15 cellular contexts compared by ENCODE assay signal in genomic region chr7:50164552-50165220, GRCh38.
DNase-seq lines count a peak whose midpoint lies in the region; ATAC-seq and TF ChIP-seq lines count a peak whose summit lies in the region.
"Had no signal": no experiment of that assay in that cellular context is flagged by ENCODE, and none has a peak within 500 bp of the region (broad histone marks: within the 10 kb centered on the region; RNA-seq: fewer than 3 reads in every experiment).

No MANE protein-coding gene starts in this region.

- no peaks in the 10 kb centered on the region for H3K27me3 ChIP-seq in BLaER1
- no peaks in the 10 kb centered on the region for H3K27me3 ChIP-seq in CD8-positive, alpha-beta T cell (ENCODE audit: insufficient read depth, low read length)
- H3K27me3 ChIP-seq in HAP-1 (ENCODE audit: low read depth), result no peaks in the 10 kb centered on the region
- no peaks in the 10 kb centered on the region for H3K27me3 ChIP-seq in tibial artery
- H3K27me3 ChIP-seq: hepatocyte, SJSA1 had no signal

- in situ Hi-C loops in HAP-1 (cut with MboI; ENCODE audit: low sequenced_read_pairs), result no loop called here

- no peaks in the 10 kb centered on the region for H3K36me3 Mint-ChIP-seq in CD8-positive, alpha-beta T cell
- no peaks in the 10 kb centered on the region for H3K36me3 Mint-ChIP-seq in activated CD4-positive, alpha-beta memory T cell treated with anti-CD3 and anti-CD28 coated beads for 36 hours
- H3K36me3 Mint-ChIP-seq in effector memory CD8-positive, alpha-beta T cell (ENCODE audit: insufficient read depth), result no peaks in the 10 kb centered on the region
- H3K36me3 Mint-ChIP-seq: brain had no signal

- no peak for TF ChIP-seq CTCF in CD8-positive, alpha-beta T cell (IDR thresholded peaks at IDR 0.05)
- no peak for TF ChIP-seq CTCF in tibial artery (IDR thresholded peaks at IDR 0.05)

- H3K27ac Mint-ChIP-seq in CD8-positive, alpha-beta T cell, result peak overlapping the region; percentile 70
- peak overlapping the region; percentile 65 for H3K27ac Mint-ChIP-seq in activated CD4-positive, alpha-beta memory T cell treated with anti-CD3 and anti-CD28 coated beads for 36 hours
- peak overlapping the region in 1 of 2 donors; percentile 91 for H3K27ac Mint-ChIP-seq in effector memory CD8-positive, alpha-beta T cell
- H3K27ac Mint-ChIP-seq: brain had no signal

- H3K4me1 ChIP-seq in BLaER1 (peaks cover 39% of the 10 kb centered on the region), HAP-1 (no peaks in the 10 kb centered on the region), tibial artery (no peaks in the 10 kb centered on the region)
- peaks cover 48% of the 10 kb centered on the region for H3K4me1 ChIP-seq in CD8-positive, alpha-beta T cell (ENCODE audit: insufficient read depth, low read length)
- H3K4me1 ChIP-seq: SJSA1 had no signal

- H3K4me3 Mint-ChIP-seq in CD8-positive, alpha-beta T cell, result peak overlapping the region; percentile 50
- no peak overlapping the region for H3K4me3 Mint-ChIP-seq in activated CD4-positive, alpha-beta memory T cell treated with anti-CD3 and anti-CD28 coated beads for 36 hours
- H3K4me3 Mint-ChIP-seq in effector memory CD8-positive, alpha-beta T cell, result peak overlapping the region; percentile 34 to 75
- H3K4me3 Mint-ChIP-seq: brain had no signal

- no peak overlapping the region for H3K9ac ChIP-seq in BLaER1

- DNase-seq in CD8-positive, alpha-beta T cell, result peak in 6 of 7 experiments; percentile 22 to 67 (median 42)
- peak; percentile 32 for DNase-seq in activated CD4-positive, alpha-beta memory T cell treated with anti-CD3 and anti-CD28 coated beads for 36 hours
- DNase-seq in effector memory CD8-positive, alpha-beta T cell, result peak in 1 of 3 experiments; percentile 6
- DNase-seq in HAP-1 (ENCODE audit: low spot score in 2 of 2), result no peak
- no peak for DNase-seq in tibial artery
- DNase-seq in NCI-H446 (lab: John Stamatoyannopoulos, UW), result no peak
- DNase-seq: dermis blood vessel endothelial cell, NCI-H1417 had no signal

- ATAC-seq in CD8-positive, alpha-beta T cell, result peak; percentile 21
- ATAC-seq in effector memory CD8-positive, alpha-beta T cell (replicated peaks), result peak; percentile 78
- no peak for ATAC-seq in GM21619 (IDR thresholded peaks at IDR 0.05; ENCODE audit: unreplicated experiment)
- ATAC-seq: HCT116, K562 had no signal

- H3K27me3 Mint-ChIP-seq in CD8-positive, alpha-beta T cell (ENCODE audit: low read depth), result no peaks in the 10 kb centered on the region
- no peaks in the 10 kb centered on the region for H3K27me3 Mint-ChIP-seq in activated CD4-positive, alpha-beta memory T cell treated with anti-CD3 and anti-CD28 coated beads for 36 hours
- no peaks in the 10 kb centered on the region for H3K27me3 Mint-ChIP-seq in effector memory CD8-positive, alpha-beta T cell

- H3K36me3 ChIP-seq in BLaER1 (no peaks in the 10 kb centered on the region), HAP-1 (replicated peaks) (no peaks in the 10 kb centered on the region), tibial artery (no peaks in the 10 kb centered on the region)
- no peaks in the 10 kb centered on the region for H3K36me3 ChIP-seq in CD8-positive, alpha-beta T cell (ENCODE audit: insufficient read depth, low read length)
- H3K36me3 ChIP-seq: SJSA1 had no signal

- peak overlapping the region; percentile 47 for H3K4me2 ChIP-seq in BLaER1
- H3K4me2 ChIP-seq: hepatocyte had no signal

- intact Hi-C loops in CD8-positive, alpha-beta T cell (cut with DNase I, micrococcal nuclease), result loop anchor here in 1 of 2 experiments (2.0 kb wide), 1 partner anchor 16 kb away; no protein-coding TSS in a partner anchor
- intact Hi-C loops in activated CD4-positive, alpha-beta memory T cell treated with anti-CD3 and anti-CD28 coated beads for 36 hours (cut with micrococcal nuclease), result no loop called here
- intact Hi-C loops in tibial artery (cut with DNase I; ENCODE audit: low total_unique reads), result no loop called here

- H3K27ac ChIP-seq in BLaER1, result peak overlapping the region; percentile 12; the same call in 1 of the 2 replicates
- no peak overlapping the region for H3K27ac ChIP-seq in CD8-positive, alpha-beta T cell (ENCODE audit: low read depth, low read length)
- no peak overlapping the region for H3K27ac ChIP-seq in tibial artery
- H3K27ac ChIP-seq: hepatocyte, SJSA1 had no signal

- H3K4me3 ChIP-seq in BLaER1 (no peak overlapping the region), HAP-1 (no peak overlapping the region), tibial artery (no peak overlapping the region)
- H3K4me3 ChIP-seq in CD8-positive, alpha-beta T cell (ENCODE audit: low read depth, low read length), result peak overlapping the region; percentile 12
- H3K4me3 ChIP-seq: hepatocyte, K562, SJSA1 had no signal

- CTCF ChIA-PET in CD8-positive, alpha-beta T cell (lab: Charles Lee), result interaction anchor here (1.0 to 1.8 kb wide), 3 partner anchors 16 to 253 kb away, joined by 3 to 5 read pairs (median 4); no protein-coding TSS in a partner anchor
- CTCF ChIA-PET in activated CD4-positive, alpha-beta memory T cell treated with anti-CD3 and anti-CD28 coated beads for 36 hours (lab: Charles Lee), result interaction anchor here (0.5 to 1.1 kb wide), 4 partner anchors 9 to 996 kb away, joined by 3 to 5 read pairs (median 4); no protein-coding TSS in a partner anchor

- H3K9me3 Mint-ChIP-seq in CD8-positive, alpha-beta T cell, result no peaks in the 10 kb centered on the region
- no peaks in the 10 kb centered on the region for H3K9me3 Mint-ChIP-seq in activated CD4-positive, alpha-beta memory T cell treated with anti-CD3 and anti-CD28 coated beads for 36 hours
- H3K9me3 Mint-ChIP-seq in effector memory CD8-positive, alpha-beta T cell, result no peaks in the 10 kb centered on the region
- H3K9me3 Mint-ChIP-seq: brain had no signal

- no peaks in the 10 kb centered on the region for H3K9me3 ChIP-seq in BLaER1
- H3K9me3 ChIP-seq in CD8-positive, alpha-beta T cell (ENCODE audit: low read length), result no peaks in the 10 kb centered on the region
- H3K9me3 ChIP-seq in HAP-1, result no peaks in the 10 kb centered on the region
- no peaks in the 10 kb centered on the region for H3K9me3 ChIP-seq in tibial artery
- H3K9me3 ChIP-seq: SJSA1 had no signal

- H4K20me1 ChIP-seq in BLaER1, result no peaks in the 10 kb centered on the region

- POLR2A ChIA-PET in CD8-positive, alpha-beta T cell (lab: Charles Lee), result interaction anchor here (0.7 kb wide), 1 partner anchor 222 kb away, joined by 3 read pairs; no protein-coding TSS in a partner anchor
- POLR2A ChIA-PET in activated CD4-positive, alpha-beta memory T cell treated with anti-CD3 and anti-CD28 coated beads for 36 hours (lab: Charles Lee), result interaction anchor here (1.0 kb wide), 1 partner anchor 9 kb away, joined by 5 read pairs; no protein-coding TSS in a partner anchor

- peaks cover 58% of the 10 kb centered on the region for H3K4me1 Mint-ChIP-seq in CD8-positive, alpha-beta T cell (ENCODE audit: low read depth)
- H3K4me1 Mint-ChIP-seq in activated CD4-positive, alpha-beta memory T cell treated with anti-CD3 and anti-CD28 coated beads for 36 hours (ENCODE audit: low read depth), result peaks cover 59% of the 10 kb centered on the region
- H3K4me1 Mint-ChIP-seq in effector memory CD8-positive, alpha-beta T cell (ENCODE audit: low read depth in 2 of 2), result peaks cover 26 to 27% of the 10 kb centered on the region in 2 donors
- H3K4me1 Mint-ChIP-seq: brain had no signal

Comparison
In these comparisons a context has a peak if more than half of its experiments do, and no peak if none do; other contexts are left out.
1. DNase-seq: peak in CD8-positive, alpha-beta T cell (6 of 7) and activated CD4-positive, alpha-beta memory T cell treated with anti-CD3 and anti-CD28 coated beads for 36 hours (single experiment); none in HAP-1 (0 of 2), tibial artery (0 of 2) and NCI-H446 (0 of 2).